21 cellular contexts compared by ENCODE assay signal in genomic region chr9:123389070-123389469, GRCh38. TPM values are rescaled to one million over a fixed set of nuclear protein-coding genes. Genes with fewer than 3 reads are reported as not detected.
A peak's percentile ranks its signal among the peaks of the same experiment; 100 is the strongest.
DNase-seq lines count a peak whose midpoint lies in the region; ATAC-seq, FAIRE-seq and TF ChIP-seq lines count a peak whose summit lies in the region.
"Had no signal": no experiment of that assay in that cellular context is flagged by ENCODE, and none has a peak within 500 bp of the region (broad histone marks: within the 10 kb centered on the region; RNA-seq: fewer than 3 reads in every experiment).

No MANE protein-coding gene starts in this region.

- no peaks in the 10 kb centered on the region for H3K36me3 Mint-ChIP-seq in natural killer cell treated with Interleukin-12 subunit alpha and Interleukin-12 subunit beta and Interleukin-15 and Interleukin-18, amount 100 ng/mL, for 72 hours

- no peak overlapping the region for H3K4me3 Mint-ChIP-seq in natural killer cell treated with Interleukin-12 subunit alpha and Interleukin-12 subunit beta and Interleukin-15 and Interleukin-18, amount 100 ng/mL, for 72 hours
- H3K4me3 Mint-ChIP-seq: CD4-positive, CD25-positive, alpha-beta regulatory T cell had no signal

- H3K9me1 ChIP-seq in K562 (ENCODE audit: control insufficient read depth, insufficient read depth, low read length): no peaks in the 10 kb centered on the region

- H3K4me3 ChIP-seq in BLaER1 treated with 17β-estradiol and CSF1 and Interleukin-3, amounts not matched to agents 10 nM and 100 nM: no peak overlapping the region
- H3K4me3 ChIP-seq in K562: no peak overlapping the region
- H3K4me3 ChIP-seq: A549, SJCRH30 had no signal

- peak overlapping the region in 2 of 11 experiments; percentile 20 to 41; a peak in 2 of 22 replicates for H3K9ac ChIP-seq in BLaER1 treated with 17β-estradiol and CSF1 and Interleukin-3, amounts not matched to agents 10 nM and 100 nM
- peak overlapping the region in 1 of 2 experiments; percentile 42; a peak in 1 of 4 replicates for H3K9ac ChIP-seq in K562 (ENCODE audit: insufficient read depth in 1 of 2, low read depth in 2 of 2, low read length in 2 of 2)
- H3K9ac ChIP-seq: KMS-11 had no signal

- H3K79me2 ChIP-seq in K562 (ENCODE audit: control insufficient read depth, insufficient read depth, low read length): no peaks in the 10 kb centered on the region

- no peak for TF ChIP-seq POLR2A in K562 (conservative IDR thresholded peaks at IDR 0.05)

- H3K27ac Mint-ChIP-seq in natural killer cell treated with Interleukin-12 subunit alpha and Interleukin-12 subunit beta and Interleukin-15 and Interleukin-18, amount 100 ng/mL, for 72 hours: no peak overlapping the region
- H3K27ac Mint-ChIP-seq: CD4-positive, CD25-positive, alpha-beta regulatory T cell had no signal

- peaks cover 15 to 28% (median 23%) of the 10 kb centered on the region in 10 experiments; a peak in 19 of 20 replicates for H3K4me1 ChIP-seq in BLaER1 treated with 17β-estradiol and CSF1 and Interleukin-3, amounts not matched to agents 10 nM and 100 nM
- H3K4me1 ChIP-seq in K562 (replicated peaks in 1 of 2; ENCODE audit: control insufficient read depth in 2 of 2, insufficient read depth in 2 of 2, low read length in 2 of 2): peaks cover 0 to 24% of the 10 kb centered on the region in 2 experiments; a peak in 2 of 5 replicates
- H3K4me1 ChIP-seq: A549, Caco-2 had no signal

- H4K20me1 ChIP-seq in BLaER1 treated with 17β-estradiol and CSF1 and Interleukin-3, amounts not matched to agents 10 nM and 100 nM: peaks cover 0 to 48% (median 0%) of the 10 kb centered on the region in 11 experiments; a peak in 8 of 22 replicates
- H4K20me1 ChIP-seq in K562 (replicated peaks; ENCODE audit: control insufficient read depth, insufficient read depth, low read length): no peaks in the 10 kb centered on the region; the same call in 1 of the 2 replicates

- no peaks in the 10 kb centered on the region for H3K4me1 Mint-ChIP-seq in natural killer cell treated with Interleukin-12 subunit alpha and Interleukin-12 subunit beta and Interleukin-15 and Interleukin-18, amount 100 ng/mL, for 72 hours (ENCODE audit: low read depth in 2 of 2)

- no peaks in the 10 kb centered on the region for H3K9me3 Mint-ChIP-seq in natural killer cell treated with Interleukin-12 subunit alpha and Interleukin-12 subunit beta and Interleukin-15 and Interleukin-18, amount 100 ng/mL, for 72 hours
- H3K9me3 Mint-ChIP-seq: CD4-positive, CD25-positive, alpha-beta regulatory T cell had no signal

- no peak for FAIRE-seq in K562 (lab: Jason Lieb, UNC)
- FAIRE-seq: A549 had no signal

- intact Hi-C loops in K562 (cut with micrococcal nuclease): no loop called here

- peak overlapping the region in 9 of 11 experiments; percentile 30 to 54 (median 39); a peak in 17 of 22 replicates for H3K4me2 ChIP-seq in BLaER1 treated with 17β-estradiol and CSF1 and Interleukin-3, amounts not matched to agents 10 nM and 100 nM
- no peak overlapping the region for H3K4me2 ChIP-seq in K562 (ENCODE audit: insufficient read depth, low read length)
- H3K4me2 ChIP-seq: A549, KMS-11 had no signal

- no peaks in the 10 kb centered on the region for H3K27me3 ChIP-seq in BLaER1 treated with 17β-estradiol and CSF1 and Interleukin-3, amounts not matched to agents 10 nM and 100 nM
- H3K27me3 ChIP-seq in K562 (ENCODE audit: control insufficient read depth in 2 of 2, insufficient read depth in 2 of 2, low read length in 2 of 2): no peaks in the 10 kb centered on the region
- H3K27me3 ChIP-seq: SJCRH30 had no signal

- no peak for TF ChIP-seq CTCF in K562 (IDR thresholded peaks at IDR 0.05 in 2 of 3, conservative IDR thresholded peaks at IDR 0.05 in 1 of 3; ENCODE audit: insufficient read depth in 2 of 3, low read depth in 1 of 3, low read length in 3 of 3)

- POLR2A ChIA-PET in K562 (lab: Yijun Ruan, JAX): no interaction called here

- no peak for ATAC-seq in K562
- no peak for ATAC-seq in natural killer cell treated with Interleukin-12 subunit alpha and Interleukin-12 subunit beta and Interleukin-15 and Interleukin-18, amount 100 ng/mL, for 72 hours
- ATAC-seq: A549, HCT116 had no signal

- DNase-seq in Kasumi-1 (lab: John Stamatoyannopoulos, UW) (peak; percentile 73 to 77), NOMO-1 treated with dmso at 0.1 percent for 144 hours (lab: John Stamatoyannopoulos, UW; ENCODE audit: unreplicated experiment) (peak; percentile 83), K562 (ENCODE audit: extremely low read depth in 1 of 4, low spot score in 3 of 4) (no peak), GM19240 (ENCODE audit: insufficient read length, low spot score) (no peak), NCI-H1417 (lab: John Stamatoyannopoulos, UW) (no peak), H4 (ENCODE audit: low spot score) (no peak)
- DNase-seq in natural killer cell treated with Interleukin-12 subunit alpha and Interleukin-12 subunit beta and Interleukin-15 and Interleukin-18, amount 100 ng/mL, for 72 hours (ENCODE audit: low spot score): no peak
- DNase-seq: Caco-2; CD4-positive, CD25-positive, alpha-beta regulatory T cell; DMS153; NCI-H1417 treated with DMSO at 0.1 percent for 48 hours; NCI-H2029; NCI-H2171 treated with DMSO at 0.1 percent for 48 hours; NCI-H748 treated with DMSO at 0.1 percent for 48 hours; SJCRH30 had no signal

- WGBS in K562 (ENCODE audit: insufficient coverage, low coverage, missing lambda C conversion rate): 31% methylated on average over 10 of the region's 10 CpGs

- peaks cover 0 to 12% (median 7%) of the 10 kb centered on the region in 11 experiments; a peak in 15 of 22 replicates for H3K9me3 ChIP-seq in BLaER1 treated with 17β-estradiol and CSF1 and Interleukin-3, amounts not matched to agents 10 nM and 100 nM (replicated peaks in 1 of 11)
- peaks cover 2% of the 10 kb centered on the region; the same call in 1 of the 2 replicates for H3K9me3 ChIP-seq in K562 (replicated peaks; ENCODE audit: control insufficient read depth, insufficient read depth, low read depth, low read length)
- H3K9me3 ChIP-seq: A549, Caco-2, SJCRH30 had no signal

- no peak for TF ChIP-seq RAD21 in K562 (CRISPR knock-in tag; conservative IDR thresholded peaks at IDR 0.05 in 1 of 2, IDR thresholded peaks at IDR 0.05 in 1 of 2)

- H3K36me3 ChIP-seq in BLaER1 treated with 17β-estradiol and CSF1 and Interleukin-3, amounts not matched to agents 10 nM and 100 nM: peaks cover 0 to 12% (median 0%) of the 10 kb centered on the region in 11 experiments; a peak in 6 of 22 replicates
- no peaks in the 10 kb centered on the region for H3K36me3 ChIP-seq in K562 (ENCODE audit: control insufficient read depth, insufficient read depth, low read length)
- H3K36me3 ChIP-seq: SJCRH30 had no signal

- CTCF ChIA-PET in K562 (lab: Yijun Ruan, JAX; ENCODE audit: low intra/inter-chr PET ratio): no interaction called here

- H3K27me3 Mint-ChIP-seq in natural killer cell treated with Interleukin-12 subunit alpha and Interleukin-12 subunit beta and Interleukin-15 and Interleukin-18, amount 100 ng/mL, for 72 hours: no peaks in the 10 kb centered on the region
- H3K27me3 Mint-ChIP-seq: CD4-positive, CD25-positive, alpha-beta regulatory T cell had no signal

- BruUV-seq in K562 (replicated peaks; lab: Mats Ljungman, UMichigan): no TSS peak

- H3K27ac ChIP-seq in BLaER1 treated with 17β-estradiol and CSF1 and Interleukin-3, amounts not matched to agents 10 nM and 100 nM: no peak overlapping the region
- no peak overlapping the region for H3K27ac ChIP-seq in K562 (ENCODE audit: extremely low read depth, low read depth, low read length)
- H3K27ac ChIP-seq: A549, KMS-11, SJCRH30 had no signal

- in situ Hi-C loops in K562 (cut with MboI): loop anchor here (5.0 kb wide), 1 partner anchor 37 kb away; no protein-coding TSS in a partner anchor

- TF ChIP-seq EP300 in K562 (IDR thresholded peaks at IDR 0.05; ENCODE audit: low read length): no peak

- H2AFZ ChIP-seq in K562 (ENCODE audit: low read depth, low read length): no peak overlapping the region

TF ChIP-seq in K562, 482 proteins besides CTCF, POLR2A, EP300 and RAD21 (continues in another document):
- no peak for TF ChIP-seq PHF8 (IDR thresholded peaks at IDR 0.05; ENCODE audit: borderline replicate concordance, low read length)
- TF ChIP-seq LCOR (CRISPR knock-in tag; IDR thresholded peaks at IDR 0.05): no peak
- TF ChIP-seq MAX (CRISPR knock-in tag; IDR thresholded peaks at IDR 0.05): no peak
- TF ChIP-seq CAMTA2 (CRISPR knock-in tag; conservative IDR thresholded peaks at IDR 0.05): no peak
- no peak for TF ChIP-seq TOE1 (IDR thresholded peaks at IDR 0.05; ENCODE audit: borderline replicate concordance)
- 0 out of 2 replicates have a peak, but pooled peaks have one; percentile 34 for TF ChIP-seq TOE1 (CRISPR knock-in tag; IDR thresholded peaks at IDR 0.05; ENCODE audit: borderline replicate concordance, low read depth)
- no peak for TF ChIP-seq ZEB2 (IDR thresholded peaks at IDR 0.05)
- TF ChIP-seq POLR2G (IDR thresholded peaks at IDR 0.05; ENCODE audit: low read depth, low read length): 0 out of 2 replicates have a peak, but pooled peaks have one; percentile 15
- no peak for TF ChIP-seq HMG20B (CRISPR knock-in tag; IDR thresholded peaks at IDR 0.05)

RNA-seq across cellular contexts. Expression of gene CRB2, which starts 33.1 kb away (rescaled TPM):
- 0.67 and 3.0 TPM in 2 replicates for total RNA-seq in K562 (2011; cell fraction: chromatin; rRNA removed; ENCODE audit: low replicate concordance)
- 2.5 and 3.2 TPM in 2 replicates for total RNA-seq in K562 (2011; cell fraction: nucleolus; rRNA removed)
- 0.76 and 0.88 TPM in 2 replicates for total RNA-seq in K562 (2011; cell fraction: nucleoplasm; rRNA removed)
- 0.53 and 0.64 TPM in 2 replicates for total RNA-seq in K562 (2014; rRNA removed)
- total RNA-seq in K562 (2014; rRNA removed; fragmentation: Illumina TruSeq; extraction: Trizol): 0.13 and 0.18 TPM in 2 replicates
- 0.25 and 0.38 TPM in 2 replicates for total RNA-seq in K562 (2015; rRNA removed; fragmentation: Illumina TruSeq; extraction: Trizol)
- 1.2 and 1.3 TPM in 2 replicates for total RNA-seq in K562 (2021)
- 0.18 and 0.28 TPM in 2 replicates for polyA plus RNA-seq in K562 (2011; rRNA removed)
- 0.19 and 0.67 TPM in 2 replicates for polyA plus RNA-seq in K562 (2011; cell fraction: cytosol; rRNA removed)
- 1.3 and 2.9 TPM in 2 replicates for polyA plus RNA-seq in K562 (2011; cell fraction: nucleus; rRNA removed)
- 0.25 and 0.68 TPM in 2 replicates for polyA plus RNA-seq in K562 (2012)
- polyA plus RNA-seq in K562 (2014; fragmentation: Illumina TruSeq; extraction: Trizol): 0.13 and 0.29 TPM in 2 replicates
- not detected for polyA plus RNA-seq in K562 (2014; fragmentation: Nextera tagmentation; extraction: Ambion mirVana)
- polyA plus RNA-seq in K562 (2014; rRNA removed): 0.43 and 0.44 TPM in 2 replicates
- polyA minus RNA-seq in K562 (2011; rRNA and poly(A)+ RNA removed): 0.24 and 0.91 TPM in 2 replicates
- 1.3 and 2.3 TPM in 2 replicates for polyA minus RNA-seq in K562 (2011; cell fraction: cytosol; rRNA and poly(A)+ RNA removed)
- 1.1 and 1.2 TPM in 2 replicates for polyA minus RNA-seq in K562 (2011; cell fraction: nucleus; rRNA and poly(A)+ RNA removed)
- total RNA-seq in H4 (2014; rRNA removed; shearing (Covaris generic)): not detected in 2 replicates
- total RNA-seq in natural killer cell treated with Interleukin-12 subunit alpha and Interleukin-12 subunit beta and Interleukin-15 and Interleukin-18, amount 100 ng/mL, for 72 hours: not detected
- total RNA-seq: CD4-positive, CD25-positive, alpha-beta regulatory T cell; MCF 10A; NCI-H460 had no signal

Comparison
In these comparisons a context has a peak if more than half of its experiments do, and no peak if none do; other contexts are left out.
1. DNase-seq: peak in Kasumi-1 (2 of 2) and NOMO-1 treated with dmso at 0.1 percent for 144 hours (single experiment); none in K562 (0 of 4), GM19240 (single experiment), NCI-H1417 (0 of 3), H4 (single experiment) and natural killer cell treated with Interleukin-12 subunit alpha and Interleukin-12 subunit beta and Interleukin-15 and Interleukin-18, amount 100 ng/mL, for 72 hours (single experiment).